In genomic region chr14:103880986-103881926, GRCh38 we compare ENCODE assay signal across 9 cellular contexts. TPM values are rescaled to one million over a fixed set of nuclear protein-coding genes. Genes with fewer than 3 reads are reported as not detected.
A peak's percentile ranks its signal among the peaks of the same experiment; 100 is the strongest.
DNase-seq lines count a peak whose midpoint lies in the region; ATAC-seq, FAIRE-seq and TF ChIP-seq lines count a peak whose summit lies in the region.
"Had no signal": no experiment of that assay in that cellular context is flagged by ENCODE, and none has a peak within 500 bp of the region (broad histone marks: within the 10 kb centered on the region; RNA-seq: fewer than 3 reads in every experiment).

No MANE protein-coding gene starts in this region.

- H3K36me3 Mint-ChIP-seq in effector memory CD8-positive, alpha-beta T cell (ENCODE audit: insufficient read depth) = no peaks in the 10 kb centered on the region
- H3K36me3 Mint-ChIP-seq in stimulated activated effector memory CD8-positive, alpha-beta T cell treated with anti-CD3 and anti-CD28 coated beads, Interleukin-12 subunit alpha, Interleukin-12 subunit beta, amount 100 ng/mL, for 72 hours = no peaks in the 10 kb centered on the region
- H3K36me3 Mint-ChIP-seq: type B pancreatic cell had no signal

- no peak overlapping the region for H4K91ac ChIP-seq in mesenchymal stem cell (ENCODE audit: low read length)

- TF ChIP-seq CTCF in KMS-11 (conservative IDR thresholded peaks at IDR 0.05; ENCODE audit: low read depth, low read length) = no peak

- H3K9ac ChIP-seq in KMS-11 (no peak overlapping the region), mesenchymal stem cell (ENCODE audit: low read length) (no peak overlapping the region)

- H3K27me3 Mint-ChIP-seq in effector memory CD8-positive, alpha-beta T cell = peaks cover 7 to 12% of the 10 kb centered on the region in 2 donors

- H3K27ac ChIP-seq in KMS-11 = no peak overlapping the region
- no peak overlapping the region for H3K27ac ChIP-seq in mesenchymal stem cell (ENCODE audit: low read length, poor library complexity, severe bottlenecking)

- WGBS in mesenchymal stem cell = 89% methylated on average over 25 of the region's 25 CpGs

- TF ChIP-seq POLR2A in GM12892 (IDR thresholded peaks at IDR 0.05; ENCODE audit: low read depth, low read length) (no peak), GM12891 (IDR thresholded peaks at IDR 0.05; ENCODE audit: low read depth, low read length) (no peak)

- H3K23ac ChIP-seq in mesenchymal stem cell (ENCODE audit: low read length in 2 of 2) = no peak overlapping the region

- H3K4me2 ChIP-seq in KMS-11 = no peak overlapping the region
- H3K4me2 ChIP-seq in mesenchymal stem cell (ENCODE audit: low read length, poor library complexity, severe bottlenecking) = peak overlapping the region; percentile 65

- no peak overlapping the region for H2BK15ac ChIP-seq in mesenchymal stem cell (ENCODE audit: low read depth, poor library complexity, severe bottlenecking)

- no peaks in the 10 kb centered on the region for H3K79me2 ChIP-seq in KMS-11 (ENCODE audit: insufficient read depth, low read depth)

- H3K9me3 ChIP-seq in mesenchymal stem cell (ENCODE audit: control insufficient read depth, low read length) = no peaks in the 10 kb centered on the region

- peaks cover 12% of the 10 kb centered on the region for H3K4me1 ChIP-seq in KMS-11 (ENCODE audit: low read depth, poor library complexity, severe bottlenecking)
- H3K4me1 ChIP-seq in mesenchymal stem cell (ENCODE audit: control insufficient read depth, insufficient read depth, low read depth, low read length) = peaks cover 37% of the 10 kb centered on the region

- no peaks in the 10 kb centered on the region for H3K27me3 ChIP-seq in KMS-11 (ENCODE audit: insufficient read depth, low read depth)
- H3K27me3 ChIP-seq in mesenchymal stem cell (ENCODE audit: control insufficient read depth in 1 of 2, insufficient read depth in 1 of 2, low read length in 2 of 2) = peaks cover 18 to 55% of the 10 kb centered on the region in 2 experiments

- H2BK5ac ChIP-seq in mesenchymal stem cell (ENCODE audit: low read depth, low read length, poor library complexity, severe bottlenecking) = no peak overlapping the region

- FAIRE-seq in GM12892 (lab: Jason Lieb, UNC) (no peak), GM12891 (lab: Jason Lieb, UNC) (no peak)

- no peak overlapping the region for H2BK120ac ChIP-seq in mesenchymal stem cell (ENCODE audit: low read depth, low read length)

- no peak overlapping the region for H3K14ac ChIP-seq in mesenchymal stem cell (ENCODE audit: low read length in 2 of 2)

- H3K4me3 ChIP-seq in KMS-11 (IDR thresholded peaks at IDR 0.05; ENCODE audit: insufficient read depth, low read depth, low read length) = no peak overlapping the region
- H3K4me3 ChIP-seq in mesenchymal stem cell (ENCODE audit: insufficient read depth in 1 of 2, low read depth in 1 of 2, low read length in 2 of 2) = peak overlapping the region in 1 of 2 experiments; percentile 61

- H3K4me3 Mint-ChIP-seq in effector memory CD8-positive, alpha-beta T cell = peak overlapping the region; percentile 14 to 61
- H3K4me3 Mint-ChIP-seq in stimulated activated effector memory CD8-positive, alpha-beta T cell treated with anti-CD3 and anti-CD28 coated beads, Interleukin-12 subunit alpha, Interleukin-12 subunit beta, amount 100 ng/mL, for 72 hours = peak overlapping the region; percentile 48

- H3K36me3 ChIP-seq in KMS-11 (ENCODE audit: insufficient read depth) = no peaks in the 10 kb centered on the region
- H3K36me3 ChIP-seq in mesenchymal stem cell (ENCODE audit: control insufficient read depth in 1 of 2, insufficient read depth in 2 of 2, low read depth in 1 of 2, low read length in 2 of 2) = no peaks in the 10 kb centered on the region

- H3K9me3 Mint-ChIP-seq in effector memory CD8-positive, alpha-beta T cell = no peaks in the 10 kb centered on the region
- H3K9me3 Mint-ChIP-seq in stimulated activated effector memory CD8-positive, alpha-beta T cell treated with anti-CD3 and anti-CD28 coated beads, Interleukin-12 subunit alpha, Interleukin-12 subunit beta, amount 100 ng/mL, for 72 hours = no peaks in the 10 kb centered on the region
- H3K9me3 Mint-ChIP-seq: type B pancreatic cell had no signal

- DNase-seq in effector memory CD8-positive, alpha-beta T cell = no peak
- DNase-seq in mesenchymal stem cell (no peak), GM12892 (ENCODE audit: insufficient read length) (no peak), GM12891 (ENCODE audit: insufficient read length, low spot score) (no peak)
- DNase-seq in stimulated activated effector memory CD8-positive, alpha-beta T cell treated with anti-CD3 and anti-CD28 coated beads, Interleukin-12 subunit alpha, Interleukin-12 subunit beta, amount 100 ng/mL, for 72 hours (ENCODE audit: low spot score in 2 of 2) = no peak
- no peak for DNase-seq in effector CD8-positive, alpha-beta T cell (lab: John Stamatoyannopoulos, UW)

- no peak for ATAC-seq in effector memory CD8-positive, alpha-beta T cell (replicated peaks)
- ATAC-seq in stimulated activated effector memory CD8-positive, alpha-beta T cell treated with anti-CD3 and anti-CD28 coated beads, Interleukin-12 subunit alpha, Interleukin-12 subunit beta, amount 100 ng/mL, for 72 hours = peak; percentile 19
- no peak for ATAC-seq in HG03565 (IDR thresholded peaks at IDR 0.05; ENCODE audit: unreplicated experiment)

- H2AK5ac ChIP-seq in mesenchymal stem cell (ENCODE audit: low read length, severe bottlenecking) = no peak overlapping the region

- H3K18ac ChIP-seq in mesenchymal stem cell (ENCODE audit: low read depth in 1 of 2, low read length in 2 of 2) = no peak overlapping the region

- peaks cover 5 to 16% of the 10 kb centered on the region in 2 donors for H3K4me1 Mint-ChIP-seq in effector memory CD8-positive, alpha-beta T cell (ENCODE audit: low read depth in 2 of 2)
- H3K4me1 Mint-ChIP-seq in stimulated activated effector memory CD8-positive, alpha-beta T cell treated with anti-CD3 and anti-CD28 coated beads, Interleukin-12 subunit alpha, Interleukin-12 subunit beta, amount 100 ng/mL, for 72 hours = peaks cover 19% of the 10 kb centered on the region

- H3K4ac ChIP-seq in mesenchymal stem cell (ENCODE audit: low read depth in 1 of 2, low read length in 2 of 2) = no peak overlapping the region

- H4K8ac ChIP-seq in mesenchymal stem cell (ENCODE audit: low read length) = no peak overlapping the region

- no peaks in the 10 kb centered on the region for H4K20me1 ChIP-seq in KMS-11 (ENCODE audit: insufficient read depth)

- no peaks in the 10 kb centered on the region for H3K79me1 ChIP-seq in mesenchymal stem cell (replicated peaks; ENCODE audit: low read length, poor library complexity, severe bottlenecking)

- no peak overlapping the region for H2BK12ac ChIP-seq in mesenchymal stem cell (ENCODE audit: low read length in 2 of 2)

- H3K27ac Mint-ChIP-seq in effector memory CD8-positive, alpha-beta T cell = peak overlapping the region in 1 of 2 donors; percentile 49
- no peak overlapping the region for H3K27ac Mint-ChIP-seq in stimulated activated effector memory CD8-positive, alpha-beta T cell treated with anti-CD3 and anti-CD28 coated beads, Interleukin-12 subunit alpha, Interleukin-12 subunit beta, amount 100 ng/mL, for 72 hours
- H3K27ac Mint-ChIP-seq: type B pancreatic cell had no signal

- H2AFZ ChIP-seq in KMS-11 (ENCODE audit: low read depth) = peak overlapping the region; percentile 71; the same call in 1 of the 2 replicates
- no peak overlapping the region for H2AFZ ChIP-seq in mesenchymal stem cell (ENCODE audit: low read depth, low read length)

TF ChIP-seq in GM12891, 5 proteins besides CTCF, POLR2A, EP300 and RAD21:
- TF ChIP-seq SPI1 (IDR thresholded peaks at IDR 0.05; ENCODE audit: low read depth, low read length) (no peak), PAX5 (IDR thresholded peaks at IDR 0.05; ENCODE audit: insufficient read depth, low read length, severe bottlenecking) (no peak), POU2F2 (IDR thresholded peaks at IDR 0.05; ENCODE audit: low read depth, low read length) (no peak), POLR2AphosphoS5 (IDR thresholded peaks at IDR 0.05; ENCODE audit: low read depth, low read length) (no peak), TAF1 (IDR thresholded peaks at IDR 0.05; ENCODE audit: low read depth, low read length) (no peak)

RNA-seq across cellular contexts. Expression of gene PPP1R13B, which starts 33.9 kb away (rescaled TPM):
- 1.2 TPM for polyA plus RNA-seq in mesenchymal stem cell (2013, experiment 1 of 2)
- 0.86 TPM for polyA plus RNA-seq in mesenchymal stem cell (2013, experiment 2 of 2)
- polyA plus RNA-seq in GM12892 (2012; ENCODE audit: missing spikeins) = 3.6 TPM
- polyA plus RNA-seq in GM12891 (2012; ENCODE audit: low read depth, missing spikeins) = 3.6 TPM

RNA-seq across cellular contexts. Expression of gene TDRD9, which starts 47.0 kb away (rescaled TPM):
- polyA plus RNA-seq in mesenchymal stem cell (2013, experiment 1 of 2) = not detected
- polyA plus RNA-seq in mesenchymal stem cell (2013, experiment 2 of 2) = not detected
- polyA plus RNA-seq in GM12892 (2012; ENCODE audit: missing spikeins) = not detected
- not detected for polyA plus RNA-seq in GM12891 (2012; ENCODE audit: low read depth, missing spikeins)
